Comparison of ENCODE assay signal across 8 cellular contexts in genomic region chr16:3690991-3691720, GRCh38. TPM values are rescaled to one million over a fixed set of nuclear protein-coding genes. Genes with fewer than 3 reads are reported as not detected.
A peak's percentile ranks its signal among the peaks of the same experiment; 100 is the strongest.
DNase-seq lines count a peak whose midpoint lies in the region; ATAC-seq and TF ChIP-seq lines count a peak whose summit lies in the region.

No MANE protein-coding gene starts in this region.

- H3K4me1 ChIP-seq in KMS-11 (ENCODE audit: low read depth, poor library complexity, severe bottlenecking) (peaks cover 67% of the 10 kb centered on the region), duodenal mucosa (ENCODE audit: control insufficient read depth in 1 of 2, insufficient read depth in 2 of 2, low read length in 2 of 2) (peaks cover 5 to 11% of the 10 kb centered on the region in 2 donors), muscle layer of duodenum (ENCODE audit: control insufficient read depth in 1 of 2, insufficient read depth in 2 of 2, low read length in 2 of 2) (peaks cover 6 to 14% of the 10 kb centered on the region in 2 donors)

- no peak; the same call in 1 of the 2 replicates for TF ChIP-seq CTCF in KMS-11 (conservative IDR thresholded peaks at IDR 0.05; ENCODE audit: low read depth, low read length)

- DNase-seq in A172 (ENCODE audit: low spot score) (peak; percentile 4), NCI-H187 treated with DMSO at 0.1 percent for 48 hours (lab: John Stamatoyannopoulos, UW) (no peak), mesenteric fat pad (ENCODE audit: low spot score) (no peak), NCI-H1930 (lab: John Stamatoyannopoulos, UW) (no peak)

- H3K4me2 ChIP-seq in KMS-11, result peak overlapping the region; percentile 85

- no peaks in the 10 kb centered on the region for H3K9me3 ChIP-seq in duodenal mucosa (ENCODE audit: control insufficient read depth in 1 of 2, low read length in 2 of 2)
- no peaks in the 10 kb centered on the region for H3K9me3 ChIP-seq in muscle layer of duodenum (ENCODE audit: control insufficient read depth in 1 of 2, low read length in 2 of 2)

- peak overlapping the region; percentile 40; the same call in 1 of the 2 replicates for H3K9ac ChIP-seq in KMS-11
- H3K9ac ChIP-seq in duodenal mucosa (ENCODE audit: low read depth in 1 of 2, low read length in 2 of 2), result peak overlapping the region; percentile 10 to 57

- 0 out of 2 replicates have a peak, but pooled peaks cover 5% of the 10 kb centered on the region for H4K20me1 ChIP-seq in KMS-11 (ENCODE audit: insufficient read depth)

- H3K36me3 ChIP-seq in KMS-11 (ENCODE audit: insufficient read depth), result no peaks in the 10 kb centered on the region; the same call in 1 of the 2 replicates
- H3K36me3 ChIP-seq in duodenal mucosa (ENCODE audit: control insufficient read depth in 1 of 2, insufficient read depth in 2 of 2, low read length in 2 of 2), result peaks cover 1 to 31% of the 10 kb centered on the region in 2 donors
- peaks cover 7 to 27% of the 10 kb centered on the region in 2 donors for H3K36me3 ChIP-seq in muscle layer of duodenum (ENCODE audit: control insufficient read depth in 1 of 2, insufficient read depth in 2 of 2, low read length in 2 of 2)

- ATAC-seq in GM21526 (IDR thresholded peaks at IDR 0.05; ENCODE audit: low FRiP score, unreplicated experiment), result no peak

- peak overlapping the region; percentile 15; the same call in 1 of the 2 replicates for H2AFZ ChIP-seq in KMS-11 (ENCODE audit: low read depth)

- H3K27me3 ChIP-seq in KMS-11 (ENCODE audit: insufficient read depth, low read depth), result no peaks in the 10 kb centered on the region
- no peaks in the 10 kb centered on the region for H3K27me3 ChIP-seq in duodenal mucosa (ENCODE audit: control insufficient read depth in 1 of 2, insufficient read depth in 2 of 2, low read length in 2 of 2)
- no peaks in the 10 kb centered on the region for H3K27me3 ChIP-seq in muscle layer of duodenum (ENCODE audit: low read depth, low read length)

- peaks cover 56% of the 10 kb centered on the region for H3K79me2 ChIP-seq in KMS-11 (ENCODE audit: insufficient read depth, low read depth)

- peak overlapping the region; percentile 42 for H3K4me3 ChIP-seq in KMS-11 (IDR thresholded peaks at IDR 0.05; ENCODE audit: insufficient read depth, low read depth, low read length)
- H3K4me3 ChIP-seq in duodenal mucosa (ENCODE audit: low read depth in 1 of 2, low read length in 2 of 2), result peak overlapping the region; percentile 62 to 65
- peak overlapping the region; percentile 35 to 61 for H3K4me3 ChIP-seq in muscle layer of duodenum (ENCODE audit: low read depth in 1 of 2, low read length in 2 of 2)

- H3K27ac ChIP-seq in KMS-11, result peak overlapping the region; percentile 67
- no peak overlapping the region for H3K27ac ChIP-seq in duodenal mucosa (ENCODE audit: low read depth, low read length)
- peak overlapping the region; percentile 19 for H3K27ac ChIP-seq in muscle layer of duodenum (ENCODE audit: low read length)

RNA-seq across cellular contexts. Expression of gene TRAP1, which starts 26.2 kb away (rescaled TPM):
- 106 and 123 TPM in 2 replicates for total RNA-seq in A172 (2014; rRNA removed; shearing (Covaris generic))
- total RNA-seq in mesenteric fat pad, result 85.9 TPM

RNA-seq across cellular contexts. Expression of gene DNASE1, which starts 36.7 kb away (rescaled TPM):
- total RNA-seq in A172 (2014; rRNA removed; shearing (Covaris generic)), result 7.8 and 10.5 TPM in 2 replicates
- 4.3 TPM for total RNA-seq in mesenteric fat pad
